1 cellular context compared by ENCODE assay signal in the genomic region with DNA sequence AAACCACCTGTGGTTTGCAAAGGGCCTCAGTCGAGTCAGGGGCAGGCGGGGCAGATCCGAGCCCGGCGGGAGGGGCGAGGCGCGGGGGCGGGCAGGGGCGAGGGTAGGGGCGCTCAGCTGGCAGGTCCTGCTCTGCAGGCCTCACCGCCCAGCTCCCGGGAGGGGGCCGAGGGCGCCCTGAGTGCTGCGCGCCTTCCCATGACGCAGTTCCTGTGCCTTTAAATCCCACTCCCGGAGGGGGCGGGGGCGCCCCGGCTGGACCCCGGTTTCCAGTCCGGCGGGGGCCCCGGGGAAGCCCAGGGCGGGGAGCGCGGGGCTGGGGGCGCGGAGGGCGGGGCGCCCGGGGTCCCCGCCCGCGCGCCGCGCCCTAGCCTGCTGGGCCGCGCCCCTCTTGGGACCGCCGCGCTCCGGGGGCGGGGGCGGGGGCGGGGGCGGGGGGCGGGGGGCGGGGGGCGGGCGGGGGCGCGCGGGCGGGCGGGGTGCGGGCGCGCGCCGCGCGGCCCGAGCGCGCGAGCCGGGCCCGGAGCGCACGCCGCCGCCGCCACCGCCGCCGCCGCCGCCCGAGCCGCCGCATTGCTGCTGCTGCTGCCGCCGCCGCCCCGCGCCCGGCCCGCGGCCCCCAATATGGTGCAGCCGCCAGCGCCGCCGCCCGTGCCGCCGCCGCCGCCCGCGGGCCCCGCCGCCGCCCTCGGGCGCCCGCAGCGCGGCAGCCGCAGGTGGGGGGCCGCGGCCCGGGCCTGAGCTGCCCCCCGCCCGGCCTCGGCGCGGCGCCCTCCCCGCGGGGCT.
TF ChIP-seq lines count a peak whose summit lies in the region.

A gene (plus strand): TSS at position 504 of the 786 bp plus-strand sequence. CDS start 639 bp downstream, outside the sequence.

TF ChIP-seq in HEK293, 187 proteins besides CTCF, POLR2A, EP300 and RAD21 (continued from another document):
- TF ChIP-seq, protein P1, sequence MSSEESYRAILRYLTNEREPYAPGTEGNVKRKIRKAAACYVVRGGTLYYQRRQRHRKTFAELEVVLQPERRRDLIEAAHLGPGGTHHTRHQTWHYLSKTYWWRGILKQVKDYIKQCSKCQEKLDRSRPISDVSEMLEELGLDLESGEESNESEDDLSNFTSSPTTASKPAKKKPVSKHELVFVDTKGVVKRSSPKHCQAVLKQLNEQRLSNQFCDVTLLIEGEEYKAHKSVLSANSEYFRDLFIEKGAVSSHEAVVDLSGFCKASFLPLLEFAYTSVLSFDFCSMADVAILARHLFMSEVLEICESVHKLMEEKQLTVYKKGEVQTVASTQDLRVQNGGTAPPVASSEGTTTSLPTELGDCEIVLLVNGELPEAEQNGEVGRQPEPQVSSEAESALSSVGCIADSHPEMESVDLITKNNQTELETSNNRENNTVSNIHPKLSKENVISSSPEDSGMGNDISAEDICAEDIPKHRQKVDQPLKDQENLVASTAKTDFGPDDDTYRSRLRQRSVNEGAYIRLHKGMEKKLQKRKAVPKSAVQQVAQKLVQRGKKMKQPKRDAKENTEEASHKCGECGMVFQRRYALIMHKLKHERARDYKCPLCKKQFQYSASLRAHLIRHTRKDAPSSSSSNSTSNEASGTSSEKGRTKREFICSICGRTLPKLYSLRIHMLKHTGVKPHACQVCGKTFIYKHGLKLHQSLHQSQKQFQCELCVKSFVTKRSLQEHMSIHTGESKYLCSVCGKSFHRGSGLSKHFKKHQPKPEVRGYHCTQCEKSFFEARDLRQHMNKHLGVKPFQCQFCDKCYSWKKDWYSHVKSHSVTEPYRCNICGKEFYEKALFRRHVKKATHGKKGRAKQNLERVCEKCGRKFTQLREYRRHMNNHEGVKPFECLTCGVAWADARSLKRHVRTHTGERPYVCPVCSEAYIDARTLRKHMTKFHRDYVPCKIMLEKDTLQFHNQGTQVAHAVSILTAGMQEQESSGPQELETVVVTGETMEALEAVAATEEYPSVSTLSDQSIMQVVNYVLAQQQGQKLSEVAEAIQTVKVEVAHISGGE (tag by site-specific recombination; conservative IDR thresholded peaks at IDR 0.05; ENCODE audit: low read depth), result peak; percentile 68
- TF ChIP-seq ZNF174 (tag by site-specific recombination; IDR thresholded peaks at IDR 0.05) (no peak), ZNF138 (tag by site-specific recombination; IDR thresholded peaks at IDR 0.05; ENCODE audit: borderline replicate concordance) (no peak), ZNF416 (tag by site-specific recombination; IDR thresholded peaks at IDR 0.05) (no peak), ZNF112 (tag by site-specific recombination; IDR thresholded peaks at IDR 0.05) (no peak), ZNF791 (tag by site-specific recombination; IDR thresholded peaks at IDR 0.05) (no peak), KLF1 (tag by site-specific recombination; IDR thresholded peaks at IDR 0.05) (peak; percentile 77), ZNF629 (tag by site-specific recombination; IDR thresholded peaks at IDR 0.05) (0 out of 2 replicates have a peak, but pooled peaks have one; percentile 38), ZNF585B (tag by site-specific recombination; IDR thresholded peaks at IDR 0.05) (no peak), ZBTB8A (tag by site-specific recombination; IDR thresholded peaks at IDR 0.05) (peak; percentile 62), ZBTB20 (tag by site-specific recombination; IDR thresholded peaks at IDR 0.05) (peak; percentile 17; the same call in 1 of the 2 replicates), ZNF571 (tag by site-specific recombination; IDR thresholded peaks at IDR 0.05) (no peak), ZIC2 (tag by site-specific recombination; IDR thresholded peaks at IDR 0.05) (peak; percentile 49), SP2 (tag by site-specific recombination; IDR thresholded peaks at IDR 0.05) (peak; percentile 27), ZNF335 (tag by site-specific recombination; conservative IDR thresholded peaks at IDR 0.05) (peak; percentile 24; the same call in 1 of the 2 replicates), SCRT2 (tag by site-specific recombination; IDR thresholded peaks at IDR 0.05) (0 out of 2 replicates have a peak, but pooled peaks have one; percentile 6)
- TF ChIP-seq, protein P2, sequence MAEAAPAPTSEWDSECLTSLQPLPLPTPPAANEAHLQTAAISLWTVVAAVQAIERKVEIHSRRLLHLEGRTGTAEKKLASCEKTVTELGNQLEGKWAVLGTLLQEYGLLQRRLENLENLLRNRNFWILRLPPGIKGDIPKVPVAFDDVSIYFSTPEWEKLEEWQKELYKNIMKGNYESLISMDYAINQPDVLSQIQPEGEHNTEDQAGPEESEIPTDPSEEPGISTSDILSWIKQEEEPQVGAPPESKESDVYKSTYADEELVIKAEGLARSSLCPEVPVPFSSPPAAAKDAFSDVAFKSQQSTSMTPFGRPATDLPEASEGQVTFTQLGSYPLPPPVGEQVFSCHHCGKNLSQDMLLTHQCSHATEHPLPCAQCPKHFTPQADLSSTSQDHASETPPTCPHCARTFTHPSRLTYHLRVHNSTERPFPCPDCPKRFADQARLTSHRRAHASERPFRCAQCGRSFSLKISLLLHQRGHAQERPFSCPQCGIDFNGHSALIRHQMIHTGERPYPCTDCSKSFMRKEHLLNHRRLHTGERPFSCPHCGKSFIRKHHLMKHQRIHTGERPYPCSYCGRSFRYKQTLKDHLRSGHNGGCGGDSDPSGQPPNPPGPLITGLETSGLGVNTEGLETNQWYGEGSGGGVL (tag by site-specific recombination; IDR thresholded peaks at IDR 0.05), result 0 out of 2 replicates have a peak, but pooled peaks have one; percentile 18
- TF ChIP-seq, protein P3, sequence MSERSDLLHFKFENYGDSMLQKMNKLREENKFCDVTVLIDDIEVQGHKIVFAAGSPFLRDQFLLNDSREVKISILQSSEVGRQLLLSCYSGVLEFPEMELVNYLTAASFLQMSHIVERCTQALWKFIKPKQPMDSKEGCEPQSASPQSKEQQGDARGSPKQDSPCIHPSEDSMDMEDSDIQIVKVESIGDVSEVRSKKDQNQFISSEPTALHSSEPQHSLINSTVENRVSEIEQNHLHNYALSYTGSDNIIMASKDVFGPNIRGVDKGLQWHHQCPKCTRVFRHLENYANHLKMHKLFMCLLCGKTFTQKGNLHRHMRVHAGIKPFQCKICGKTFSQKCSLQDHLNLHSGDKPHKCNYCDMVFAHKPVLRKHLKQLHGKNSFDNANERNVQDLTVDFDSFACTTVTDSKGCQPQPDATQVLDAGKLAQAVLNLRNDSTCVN (tag by site-specific recombination; optimal IDR thresholded peaks at IDR 0.05), result peak; percentile 38
- TF ChIP-seq, protein P4, sequence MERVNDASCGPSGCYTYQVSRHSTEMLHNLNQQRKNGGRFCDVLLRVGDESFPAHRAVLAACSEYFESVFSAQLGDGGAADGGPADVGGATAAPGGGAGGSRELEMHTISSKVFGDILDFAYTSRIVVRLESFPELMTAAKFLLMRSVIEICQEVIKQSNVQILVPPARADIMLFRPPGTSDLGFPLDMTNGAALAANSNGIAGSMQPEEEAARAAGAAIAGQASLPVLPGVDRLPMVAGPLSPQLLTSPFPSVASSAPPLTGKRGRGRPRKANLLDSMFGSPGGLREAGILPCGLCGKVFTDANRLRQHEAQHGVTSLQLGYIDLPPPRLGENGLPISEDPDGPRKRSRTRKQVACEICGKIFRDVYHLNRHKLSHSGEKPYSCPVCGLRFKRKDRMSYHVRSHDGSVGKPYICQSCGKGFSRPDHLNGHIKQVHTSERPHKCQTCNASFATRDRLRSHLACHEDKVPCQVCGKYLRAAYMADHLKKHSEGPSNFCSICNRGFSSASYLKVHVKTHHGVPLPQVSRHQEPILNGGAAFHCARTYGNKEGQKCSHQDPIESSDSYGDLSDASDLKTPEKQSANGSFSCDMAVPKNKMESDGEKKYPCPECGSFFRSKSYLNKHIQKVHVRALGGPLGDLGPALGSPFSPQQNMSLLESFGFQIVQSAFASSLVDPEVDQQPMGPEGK (tag by site-specific recombination; IDR thresholded peaks at IDR 0.05), result peak; percentile 12; the same call in 1 of the 2 replicates
- TF ChIP-seq, protein P5, sequence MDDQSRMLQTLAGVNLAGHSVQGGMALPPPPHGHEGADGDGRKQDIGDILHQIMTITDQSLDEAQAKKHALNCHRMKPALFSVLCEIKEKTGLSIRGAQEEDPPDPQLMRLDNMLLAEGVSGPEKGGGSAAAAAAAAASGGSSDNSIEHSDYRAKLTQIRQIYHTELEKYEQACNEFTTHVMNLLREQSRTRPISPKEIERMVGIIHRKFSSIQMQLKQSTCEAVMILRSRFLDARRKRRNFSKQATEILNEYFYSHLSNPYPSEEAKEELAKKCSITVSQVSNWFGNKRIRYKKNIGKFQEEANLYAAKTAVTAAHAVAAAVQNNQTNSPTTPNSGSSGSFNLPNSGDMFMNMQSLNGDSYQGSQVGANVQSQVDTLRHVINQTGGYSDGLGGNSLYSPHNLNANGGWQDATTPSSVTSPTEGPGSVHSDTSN (CRISPR knock-in tag; IDR thresholded peaks at IDR 0.05), result no peak
